Comparison of ENCODE assay signal across 11 cellular contexts in the genomic region with DNA sequence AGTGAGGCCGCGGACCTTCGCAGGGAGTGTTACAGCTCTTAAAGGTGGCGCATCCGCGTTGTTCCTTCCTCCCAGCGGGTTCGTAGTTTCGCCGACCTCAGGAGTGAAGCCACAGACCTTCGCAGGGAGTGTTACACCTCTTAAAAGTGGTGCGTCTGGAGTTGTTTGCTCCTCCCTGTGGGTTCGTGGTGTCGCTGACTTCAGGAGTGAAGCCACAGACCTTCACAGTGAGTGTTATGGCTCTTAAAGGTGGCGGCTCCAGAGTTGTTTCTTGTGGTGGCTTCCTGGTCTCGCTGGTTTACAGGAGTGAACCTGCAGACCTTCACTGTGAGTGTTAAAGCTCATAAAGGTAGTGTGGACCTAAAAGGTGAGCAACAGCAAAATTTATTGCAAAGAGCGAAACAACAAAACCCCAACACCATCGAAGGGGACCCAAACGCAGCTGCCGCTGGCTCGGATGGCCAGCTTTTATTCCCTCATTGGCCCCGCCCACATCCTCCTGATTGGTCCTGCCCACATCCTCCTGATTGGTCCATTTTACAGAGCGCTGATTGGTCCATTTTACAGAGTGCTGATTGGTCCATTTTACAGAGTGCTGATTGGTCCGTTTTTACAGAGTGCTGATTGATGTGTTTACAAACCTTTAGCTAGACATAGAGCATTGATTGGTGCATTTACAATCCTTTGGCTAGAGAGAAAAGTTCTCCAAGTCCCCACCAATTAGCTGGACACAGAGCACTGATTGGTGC. TPM values are rescaled to one million over a fixed set of nuclear protein-coding genes. Genes with fewer than 3 reads are reported as not detected.
DNase-seq lines count a peak whose midpoint lies in the region; ATAC-seq and TF ChIP-seq lines count a peak whose summit lies in the region.
"Had no signal": no experiment of that assay in that cellular context is flagged by ENCODE, and none has a peak within 500 bp of the region (broad histone marks: within the 10 kb centered on the region; RNA-seq: fewer than 3 reads in every experiment).

No MANE protein-coding gene starts in this region.

- H3K9me3 Mint-ChIP-seq in CD4-positive, alpha-beta memory T cell = peaks cover 0 to 23% (median 6%) of the 10 kb centered on the region in 8 donors

- peak; percentile 82 to 88 (median 86) for DNase-seq in CD4-positive, alpha-beta memory T cell
- DNase-seq in activated CD4-positive, CD25-positive, alpha-beta regulatory T cell (lab: John Stamatoyannopoulos, UW) = peak; percentile 7 to 16 (median 9)
- DNase-seq in activated effector memory CD4-positive, alpha-beta T cell treated with anti-CD3 and anti-CD28 coated beads, Interleukin-2, amount 50 U/mL, for 16 hours = peak; percentile 88
- peak; percentile 60 to 64 for DNase-seq in stimulated activated CD4-positive, alpha-beta T cell treated with anti-CD3 and anti-CD28 coated beads, Interleukin-1b, Interleukin-23, amount 100 ng/mL, for 4 hours (ENCODE audit: low read depth in 2 of 2)
- DNase-seq in NCI-H226 = no peak
- no peak for DNase-seq in ovary
- no peak for DNase-seq in dorsolateral prefrontal cortex
- DNase-seq: OCI-M1, pancreas had no signal

- intact Hi-C loops in CD4-positive, alpha-beta memory T cell (cut with micrococcal nuclease) = loop anchor here (1.0 to 10.0 kb wide), 4 partner anchors 39 to 255 kb away; partner anchors contain the start of genes APLP2, NFRKB and PRDM10
- intact Hi-C loops in ovary (cut with DNase I) (no loop called here), dorsolateral prefrontal cortex (cut with DNase I) (no loop called here)

- peak overlapping the region in 1 of 2 donors; percentile 44 for H3K4me3 ChIP-seq in CD4-positive, alpha-beta memory T cell (ENCODE audit: low read length in 2 of 2)
- H3K4me3 ChIP-seq in ovary (no peak overlapping the region), dorsolateral prefrontal cortex (no peak overlapping the region)
- H3K4me3 ChIP-seq: pancreas had no signal

- peak overlapping the region; percentile 84 to 97 (median 94) for H3K27ac Mint-ChIP-seq in CD4-positive, alpha-beta memory T cell

- peaks cover 0 to 14% of the 10 kb centered on the region in 2 donors for H3K27me3 Mint-ChIP-seq in CD4-positive, alpha-beta memory T cell

- H3K36me3 Mint-ChIP-seq in CD4-positive, alpha-beta memory T cell = peaks cover 5 to 9% of the 10 kb centered on the region in 2 donors

- ATAC-seq in HG03045 (IDR thresholded peaks at IDR 0.05; ENCODE audit: unreplicated experiment) = no peak
- ATAC-seq: pancreas had no signal

- no peaks in the 10 kb centered on the region for H3K9me3 ChIP-seq in CD4-positive, alpha-beta memory T cell (ENCODE audit: control insufficient read depth in 1 of 2, low read length in 2 of 2)
- peaks cover 0 to 15% of the 10 kb centered on the region in 2 donors for H3K9me3 ChIP-seq in ovary
- H3K9me3 ChIP-seq: pancreas had no signal

- H3K27me3 ChIP-seq in CD4-positive, alpha-beta memory T cell (ENCODE audit: insufficient read depth, low read length) = no peaks in the 10 kb centered on the region
- H3K27me3 ChIP-seq in ovary (no peaks in the 10 kb centered on the region), dorsolateral prefrontal cortex (peaks cover 0 to 53% (median 26%) of the 10 kb centered on the region in 45 donors)
- H3K27me3 ChIP-seq: pancreas had no signal

- no peaks in the 10 kb centered on the region for H3K36me3 ChIP-seq in CD4-positive, alpha-beta memory T cell (ENCODE audit: insufficient read depth, low read length)
- H3K36me3 ChIP-seq in ovary = no peaks in the 10 kb centered on the region
- H3K36me3 ChIP-seq: pancreas had no signal

- no peak for TF ChIP-seq EP300 in ovary (IDR thresholded peaks at IDR 0.05)

- no peak for TF ChIP-seq POLR2A in ovary (IDR thresholded peaks at IDR 0.05)

- POLR2A ChIA-PET in CD4-positive, alpha-beta memory T cell (lab: Charles Lee; ENCODE audit: partially characterized antibody) = interaction anchor here (0.5 to 5.6 kb wide), 25 partner anchors 10 to 256 kb away, joined by 3 to 108 read pairs (median 5); partner anchors contain the start of genes NFRKB and PRDM10

- H3K4me3 Mint-ChIP-seq in CD4-positive, alpha-beta memory T cell = peak overlapping the region; percentile 86 to 92 (median 88)

- H3K4me1 Mint-ChIP-seq in CD4-positive, alpha-beta memory T cell = peaks cover 34 to 73% (median 60%) of the 10 kb centered on the region in 4 donors

- CTCF ChIA-PET in CD4-positive, alpha-beta memory T cell (lab: Charles Lee; ENCODE audit: partially characterized antibody) = interaction anchor here (0.9 to 2.8 kb wide), 10 partner anchors 10 to 318 kb away, joined by 3 to 10 read pairs (median 4); no protein-coding TSS in a partner anchor

- TF ChIP-seq CTCF in ovary (IDR thresholded peaks at IDR 0.05) (no peak), dorsolateral prefrontal cortex (IDR thresholded peaks at IDR 0.05 in 54 of 56, conservative IDR thresholded peaks at IDR 0.05 in 2 of 56; ENCODE audit: low read depth in 1 of 56, partially characterized antibody in 56 of 56) (no peak)

- H3K27ac ChIP-seq in CD4-positive, alpha-beta memory T cell (ENCODE audit: low read depth, low read length) = peak overlapping the region; percentile 24
- H3K27ac ChIP-seq in ovary (no peak overlapping the region), dorsolateral prefrontal cortex (no peak overlapping the region)
- H3K27ac ChIP-seq: KMS-11, pancreas had no signal

- peaks cover 30% of the 10 kb centered on the region for H3K4me1 ChIP-seq in CD4-positive, alpha-beta memory T cell (ENCODE audit: insufficient read depth, low read length)
- no peaks in the 10 kb centered on the region for H3K4me1 ChIP-seq in ovary (ENCODE audit: insufficient read depth)
- H3K4me1 ChIP-seq: pancreas had no signal

- 86 to 91% (median 88%) methylated on average over 24 of the region's 24 CpGs for WGBS in ovary, 3 donors

RNA-seq across cellular contexts. Expression of gene TMEM45B, which starts 1.2 kb away (rescaled TPM):
- total RNA-seq in CD4-positive, alpha-beta memory T cell = 10 to 100 TPM; 30.8 to 34.4 TPM
- 10 to 100 TPM; 14.0 to 21.2 TPM for polyA plus RNA-seq in CD4-positive, alpha-beta memory T cell
- total RNA-seq in ovary (10 to 100 TPM in 1 of 7 donors, 1 to 10 TPM in 1, under 1 TPM in 3, not detected in 2; 0.36 to 10.8 (median 0.57) TPM), dorsolateral prefrontal cortex (1 to 10 TPM in 24 of 120 experiments, under 1 TPM in 78, not detected in 18; 0.18 to 2.3 (median 0.69) TPM)
- polyA plus RNA-seq in ovary = under 1 TPM in 1 of 2 donors, not detected in 1; 0.10 TPM

Comparison
In these comparisons a context has a peak if more than half of its experiments do, and no peak if none do; other contexts are left out.
1. DNase-seq: peak in CD4-positive, alpha-beta memory T cell (5 of 5), activated CD4-positive, CD25-positive, alpha-beta regulatory T cell (4 of 4), activated effector memory CD4-positive, alpha-beta T cell treated with anti-CD3 and anti-CD28 coated beads, Interleukin-2, amount 50 U/mL, for 16 hours (single experiment) and stimulated activated CD4-positive, alpha-beta T cell treated with anti-CD3 and anti-CD28 coated beads, Interleukin-1b, Interleukin-23, amount 100 ng/mL, for 4 hours (2 of 2); none in NCI-H226 (single experiment), ovary (0 of 5) and dorsolateral prefrontal cortex (0 of 10).